13 cellular contexts compared by ENCODE assay signal in the genomic region with DNA sequence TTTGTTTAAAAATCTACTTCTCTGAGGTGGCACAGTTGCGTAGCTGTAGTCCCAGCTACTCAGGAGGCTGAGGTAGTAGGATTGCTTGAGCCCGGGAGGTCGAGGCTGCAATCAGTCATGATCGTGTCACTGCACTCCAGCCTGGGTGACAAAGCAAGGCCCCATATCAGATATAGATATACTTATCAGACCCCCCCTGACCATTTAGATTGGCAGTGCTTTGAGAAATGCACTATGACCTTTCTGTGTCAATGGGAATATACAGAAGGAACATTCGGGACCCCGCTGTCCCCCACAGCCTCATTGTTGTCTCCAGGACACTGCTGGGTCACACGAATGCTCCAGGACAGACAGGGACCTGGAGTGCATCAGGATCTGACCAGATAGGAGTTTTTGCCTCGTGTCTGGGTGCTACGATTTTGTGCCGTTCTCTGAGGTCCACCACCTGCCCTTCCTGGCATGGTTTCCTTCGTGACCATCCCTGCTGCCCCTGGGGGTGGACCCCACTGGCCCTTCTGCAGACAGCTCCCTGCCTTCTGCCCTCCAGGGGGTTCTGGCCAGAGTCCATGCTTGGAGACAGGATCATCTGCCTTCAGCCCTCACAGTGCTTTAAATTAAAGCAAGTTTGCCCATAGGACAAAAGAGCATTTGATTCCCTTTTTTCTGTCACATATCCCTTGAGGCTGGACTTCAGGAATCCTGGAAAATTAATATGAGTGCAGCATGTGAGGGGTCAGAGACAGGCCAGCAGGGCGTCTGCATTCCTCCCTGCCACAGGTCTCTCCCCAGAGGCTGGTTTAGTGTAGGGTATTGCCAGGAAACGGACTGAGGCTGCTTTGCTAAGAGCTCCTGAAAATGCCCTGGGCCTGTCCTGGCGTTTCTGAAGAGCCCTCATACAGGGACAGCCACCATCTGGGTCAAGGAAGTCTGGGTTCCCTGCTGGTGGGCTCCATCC. TPM values are rescaled to one million over a fixed set of nuclear protein-coding genes. Genes with fewer than 3 reads are reported as not detected.
DNase-seq lines count a peak whose midpoint lies in the region; ATAC-seq and TF ChIP-seq lines count a peak whose summit lies in the region.
"Had no signal": no experiment of that assay in that cellular context is flagged by ENCODE, and none has a peak within 500 bp of the region (broad histone marks: within the 10 kb centered on the region; RNA-seq: fewer than 3 reads in every experiment).

No MANE protein-coding gene starts in this region.

- no peak for TF ChIP-seq POLR2A in breast epithelium (IDR thresholded peaks at IDR 0.05)

- POLR2A ChIA-PET in HEK293 (lab: Yijun Ruan, JAX), result no interaction called here

- intact Hi-C loops in breast epithelium (cut with DNase I; ENCODE audit: low total_unique reads), result no loop called here

- H3K4me3 Mint-ChIP-seq in CD4-positive, CD25-positive, alpha-beta regulatory T cell, result peak overlapping the region; percentile 27 to 79 (median 74)
- H3K4me3 Mint-ChIP-seq in nephron, result no peak overlapping the region

- no peaks in the 10 kb centered on the region for H3K27me3 ChIP-seq in CD4-positive, CD25-positive, alpha-beta regulatory T cell (ENCODE audit: control insufficient read depth, insufficient read depth, low read length)
- H3K27me3 ChIP-seq in breast epithelium, result no peaks in the 10 kb centered on the region
- H3K27me3 ChIP-seq: heart left ventricle had no signal

- peak overlapping the region; percentile 77 to 99 (median 97) for H3K27ac Mint-ChIP-seq in CD4-positive, CD25-positive, alpha-beta regulatory T cell
- peak overlapping the region in 2 of 3 experiments; percentile 56 to 64 for H3K27ac Mint-ChIP-seq in nephron

- H3K27ac ChIP-seq in CD4-positive, CD25-positive, alpha-beta regulatory T cell (ENCODE audit: insufficient read depth, low read length, poor library complexity, severe bottlenecking), result peak overlapping the region; percentile 62
- no peak overlapping the region for H3K27ac ChIP-seq in HEK293 (ENCODE audit: extremely low read depth, low read depth, low read length)
- H3K27ac ChIP-seq in breast epithelium, result peak overlapping the region; percentile 53 to 64
- H3K27ac ChIP-seq in coronary artery, result peak overlapping the region in 1 of 2 donors; percentile 25

- peaks cover 57% of the 10 kb centered on the region for H3K36me3 ChIP-seq in CD4-positive, CD25-positive, alpha-beta regulatory T cell (ENCODE audit: control insufficient read depth, insufficient read depth, low read length)
- H3K36me3 ChIP-seq in HEK293 (ENCODE audit: control insufficient read depth in 2 of 2, insufficient read depth in 1 of 2, low read length in 2 of 2) (peaks cover 11 to 69% of the 10 kb centered on the region in 2 experiments), breast epithelium (no peaks in the 10 kb centered on the region)

- H3K9me3 ChIP-seq in CD4-positive, CD25-positive, alpha-beta regulatory T cell (ENCODE audit: control insufficient read depth in 2 of 2, low read length in 2 of 2), result no peaks in the 10 kb centered on the region
- no peaks in the 10 kb centered on the region for H3K9me3 ChIP-seq in HEK293 (ENCODE audit: control insufficient read depth, insufficient read depth, low read depth, low read length)
- no peaks in the 10 kb centered on the region for H3K9me3 ChIP-seq in breast epithelium
- H3K9me3 ChIP-seq: heart left ventricle had no signal

- CTCF ChIA-PET in HEK293 (lab: Yijun Ruan, JAX), result interaction anchor here (0.9 kb wide), 1 partner anchor 14 kb away, joined by 4 read pairs; no protein-coding TSS in a partner anchor

- H3K27me3 Mint-ChIP-seq in CD4-positive, CD25-positive, alpha-beta regulatory T cell, result no peaks in the 10 kb centered on the region
- no peaks in the 10 kb centered on the region for H3K27me3 Mint-ChIP-seq in nephron (ENCODE audit: low read depth)

- no peak for ATAC-seq in CD4-positive, CD25-positive, alpha-beta regulatory T cell (ENCODE audit: low read depth in 2 of 2)
- no peak for ATAC-seq in HG02852 (IDR thresholded peaks at IDR 0.05; ENCODE audit: unreplicated experiment)
- ATAC-seq: heart left ventricle, sciatic nerve had no signal

- DNase-seq in CD4-positive, CD25-positive, alpha-beta regulatory T cell, result no peak
- DNase-seq in breast epithelium (ENCODE audit: low spot score in 2 of 2) (no peak), kidney glomerular epithelial cell (lab: John Stamatoyannopoulos, UW) (no peak), coronary artery (ENCODE audit: low spot score) (no peak)
- DNase-seq: activated effector memory CD4-positive, alpha-beta T cell treated with Interleukin-2 at 50 U/mL for 16 hours; DMS 273 treated with DMSO at 0.1 percent for 48 hours; Kasumi-1; NCI-H2107 had no signal

- peak overlapping the region; percentile 42 for H3K4me3 ChIP-seq in CD4-positive, CD25-positive, alpha-beta regulatory T cell (ENCODE audit: low read depth, low read length)
- H3K4me3 ChIP-seq in HEK293 (ENCODE audit: low read depth, low read length), result no peak overlapping the region
- no peak overlapping the region for H3K4me3 ChIP-seq in breast epithelium
- no peak overlapping the region for H3K4me3 ChIP-seq in coronary artery
- H3K4me3 ChIP-seq: heart left ventricle had no signal

- TF ChIP-seq CTCF in HEK293 (tag by site-specific recombination; IDR thresholded peaks at IDR 0.05), result no peak
- no peak for TF ChIP-seq CTCF in breast epithelium (IDR thresholded peaks at IDR 0.05)
- TF ChIP-seq CTCF in nephron (IDR thresholded peaks at IDR 0.05; ENCODE audit: unreplicated experiment in 3 of 3), result no peak
- no peak for TF ChIP-seq CTCF in coronary artery (IDR thresholded peaks at IDR 0.05)

- H3K9me3 Mint-ChIP-seq in CD4-positive, CD25-positive, alpha-beta regulatory T cell, result no peaks in the 10 kb centered on the region
- no peaks in the 10 kb centered on the region for H3K9me3 Mint-ChIP-seq in nephron

- peaks cover 26 to 80% (median 51%) of the 10 kb centered on the region in 4 donors for H3K4me1 Mint-ChIP-seq in CD4-positive, CD25-positive, alpha-beta regulatory T cell
- peaks cover 25% of the 10 kb centered on the region for H3K4me1 Mint-ChIP-seq in nephron

- peaks cover 57% of the 10 kb centered on the region for H3K4me1 ChIP-seq in CD4-positive, CD25-positive, alpha-beta regulatory T cell (ENCODE audit: control insufficient read depth, insufficient read depth, low read length, poor library complexity, severe bottlenecking)
- H3K4me1 ChIP-seq in HEK293 (ENCODE audit: control insufficient read depth, insufficient read depth, low read length) (peaks cover 2% of the 10 kb centered on the region; the same call in 1 of the 2 replicates), breast epithelium (peaks cover 0 to 7% of the 10 kb centered on the region in 2 donors)

- peaks cover 23% of the 10 kb centered on the region for H3K36me3 Mint-ChIP-seq in CD4-positive, CD25-positive, alpha-beta regulatory T cell
- peaks cover 31% of the 10 kb centered on the region for H3K36me3 Mint-ChIP-seq in nephron (ENCODE audit: low read depth)

TF ChIP-seq in HEK293, 187 proteins besides CTCF, POLR2A, EP300 and RAD21:
- TF ChIP-seq ZNF266 (tag by site-specific recombination; IDR thresholded peaks at IDR 0.05; ENCODE audit: low read depth), result no peak
- TF ChIP-seq ZIC2 (tag by site-specific recombination; IDR thresholded peaks at IDR 0.05), result 0 out of 2 replicates have a peak, but pooled peaks have one; percentile 10
- 0 out of 2 replicates have a peak, but pooled peaks have one; percentile 20 for TF ChIP-seq GLIS2 (tag by site-specific recombination; IDR thresholded peaks at IDR 0.05)
- TF ChIP-seq GLIS1 (tag by site-specific recombination; IDR thresholded peaks at IDR 0.05), result peak; percentile 69; the same call in 1 of the 2 replicates
- TF ChIP-seq ZNF626 (tag by site-specific recombination; IDR thresholded peaks at IDR 0.05), result no peak

RNA-seq across cellular contexts. Expression of a gene that starts 19.3 kb away (rescaled TPM):
- total RNA-seq in CD4-positive, CD25-positive, alpha-beta regulatory T cell, result 9.4 TPM
- polyA plus RNA-seq in CD4-positive, CD25-positive, alpha-beta regulatory T cell, result 10 to 100 TPM in 3 of 4 donors, 1 to 10 TPM in 1; 8.9 to 19.3 (median 16.0) TPM
- total RNA-seq in breast epithelium, result 1 to 10 TPM; 2.9 to 4.0 (median 3.8) TPM

RNA-seq across cellular contexts. Expression of a gene that starts 50.1 kb away (rescaled TPM):
- 60.5 TPM for total RNA-seq in CD4-positive, CD25-positive, alpha-beta regulatory T cell
- 10 to 100 TPM in 1 of 4 donors, 1 to 10 TPM in 3; 6.6 to 10.9 (median 7.6) TPM for polyA plus RNA-seq in CD4-positive, CD25-positive, alpha-beta regulatory T cell
- total RNA-seq in breast epithelium, result 10 to 100 TPM; 39.7 to 61.1 (median 57.0) TPM

Comparison
In these comparisons a context has a peak if more than half of its experiments do, and no peak if none do; other contexts are left out.
1. H3K4me3 Mint-ChIP-seq: peak in CD4-positive, CD25-positive, alpha-beta regulatory T cell (4 of 4); none in nephron (0 of 3).